In the genomic region with DNA sequence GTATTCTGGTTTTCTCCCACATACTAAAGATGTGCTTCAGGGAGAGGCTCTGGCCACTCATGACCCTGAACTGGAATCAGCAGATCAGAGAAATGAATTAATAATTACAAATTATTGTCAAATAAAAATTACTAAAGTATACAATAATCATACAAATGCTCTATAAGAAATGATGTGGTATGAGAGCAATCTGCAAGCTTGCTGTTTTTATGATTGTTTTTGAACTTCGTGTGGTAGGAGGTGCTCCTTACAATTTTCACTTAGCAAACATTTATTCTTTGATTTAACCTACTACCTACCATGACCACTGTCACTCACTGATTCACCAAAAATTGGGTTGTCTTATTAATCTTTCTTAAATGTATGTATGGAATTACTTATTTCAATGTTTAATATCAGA, we compare ENCODE assay signal across 19 cellular contexts. TPM values are rescaled to one million over a fixed set of nuclear protein-coding genes. Genes with fewer than 3 reads are reported as not detected.
A peak's percentile ranks its signal among the peaks of the same experiment; 100 is the strongest.
DNase-seq lines count a peak whose midpoint lies in the region; ATAC-seq, FAIRE-seq and TF ChIP-seq lines count a peak whose summit lies in the region.
"Had no signal": no experiment of that assay in that cellular context is flagged by ENCODE, and none has a peak within 500 bp of the region (broad histone marks: within the 10 kb centered on the region; RNA-seq: fewer than 3 reads in every experiment).

No MANE protein-coding gene starts in this region.

- H2BK12ac ChIP-seq in trophoblast cell (ENCODE audit: low read length) = no peak overlapping the region

- TF ChIP-seq EP300 in A549 (IDR thresholded peaks at IDR 0.05) = no peak

- H3K4ac ChIP-seq in IMR-90 (ENCODE audit: low read depth, low read length) (no peak overlapping the region), trophoblast cell (ENCODE audit: low read depth, low read length) (peak overlapping the region; percentile 94)

- H3K36me3 ChIP-seq in IMR-90 (ENCODE audit: control insufficient read depth, insufficient read depth, low read length) (no peaks in the 10 kb centered on the region), trophoblast cell (ENCODE audit: control insufficient read depth in 1 of 2, insufficient read depth in 2 of 2, low read length in 2 of 2) (no peaks in the 10 kb centered on the region)

- H3K27me3 ChIP-seq in IMR-90 (ENCODE audit: control insufficient read depth, insufficient read depth, low read length) = no peaks in the 10 kb centered on the region
- H3K27me3 ChIP-seq in trophoblast cell (ENCODE audit: insufficient read depth, low read length) = no peaks in the 10 kb centered on the region

- no peak for ATAC-seq in A549
- ATAC-seq in IMR-90 (ENCODE audit: low read depth) = no peak
- ATAC-seq in naive thymus-derived CD8-positive, alpha-beta T cell = no peak
- ATAC-seq: CD8-positive, alpha-beta T cell had no signal

- H3K23ac ChIP-seq in IMR-90 (ENCODE audit: low read depth, low read length) = no peak overlapping the region
- H3K23ac ChIP-seq in trophoblast cell (ENCODE audit: low read length) = no peak overlapping the region

- CTCF ChIA-PET in A549 (lab: Yijun Ruan, JAX) (no interaction called here), IMR-90 (lab: Yijun Ruan, JAX) (interaction anchor here (1.6 kb wide), 1 partner anchor 149 kb away, joined by 3 read pairs; no protein-coding TSS in a partner anchor)

- no peak overlapping the region for H2AK5ac ChIP-seq in IMR-90 (ENCODE audit: low read depth, low read length)
- no peak overlapping the region for H2AK5ac ChIP-seq in trophoblast cell (ENCODE audit: low read length)

- H3K18ac ChIP-seq in IMR-90 (ENCODE audit: low read depth, low read length) (no peak overlapping the region), trophoblast cell (ENCODE audit: low read length) (no peak overlapping the region)

- peaks cover 27% of the 10 kb centered on the region; the same call in 1 of the 2 replicates for H4K20me1 ChIP-seq in IMR-90 (ENCODE audit: insufficient read depth, low read length)

- H4K8ac ChIP-seq in IMR-90 (ENCODE audit: low read depth in 2 of 2, low read length in 2 of 2) (no peak overlapping the region), trophoblast cell (ENCODE audit: low read depth, low read length) (no peak overlapping the region)

- no peak for DNase-seq in A549 (ENCODE audit: low read depth in 1 of 2, low spot score in 1 of 2)
- no peak for DNase-seq in IMR-90
- DNase-seq in trophoblast cell = no peak
- DNase-seq in mucosa of gallbladder (ENCODE audit: low spot score) = no peak
- DNase-seq in HuH-7 (ENCODE audit: low spot score) = no peak
- DNase-seq in naive thymus-derived CD8-positive, alpha-beta T cell = no peak
- DNase-seq: 8988T; C1 segment of cervical spinal cord; Caco-2; CD8-positive, alpha-beta T cell; DMS153; DND-41; GM23248; H7; HCEC 1CT had no signal

- H4K91ac ChIP-seq in IMR-90 (ENCODE audit: insufficient read depth, low read depth, low read length) = no peak overlapping the region
- no peak overlapping the region for H4K91ac ChIP-seq in trophoblast cell (ENCODE audit: low read depth, low read length)

- no peaks in the 10 kb centered on the region for H3K36me3 Mint-ChIP-seq in naive thymus-derived CD8-positive, alpha-beta T cell
- H3K36me3 Mint-ChIP-seq: CD8-positive, alpha-beta T cell had no signal

- peaks cover 27 to 89% (median 70%) of the 10 kb centered on the region in 4 donors for H3K4me1 Mint-ChIP-seq in naive thymus-derived CD8-positive, alpha-beta T cell

- FAIRE-seq in A549 (lab: Jason Lieb, UNC) = no peak
- FAIRE-seq: G401.6, GM12878, GM19239, H1 had no signal

- peaks cover 12 to 52% of the 10 kb centered on the region in 2 experiments for H3K79me1 ChIP-seq in IMR-90 (ENCODE audit: low read depth in 1 of 2, low read length in 2 of 2)
- H3K79me1 ChIP-seq in trophoblast cell (ENCODE audit: low read length) = no peaks in the 10 kb centered on the region

- dilution Hi-C loops in IMR-90 (cut with HindIII; ENCODE audit: low sequenced_read_pairs, unreplicated experiment) = no loop called here

- in situ Hi-C loops in IMR-90 (cut with MboI; ENCODE audit: low sequenced_read_pairs) = no loop called here

- H2BK15ac ChIP-seq in IMR-90 (ENCODE audit: low read depth, low read length) = no peak overlapping the region

- H3K27ac ChIP-seq in A549 (no peak overlapping the region), IMR-90 (ENCODE audit: insufficient read depth, low read length) (no peak overlapping the region), trophoblast cell (ENCODE audit: low read depth, low read length) (no peak overlapping the region)
- H3K27ac ChIP-seq: GM23248 had no signal

- H3K14ac ChIP-seq in IMR-90 (replicated peaks; ENCODE audit: low read depth, low read length) = no peak overlapping the region
- H3K14ac ChIP-seq in trophoblast cell (ENCODE audit: low read length) = no peak overlapping the region

- H2BK20ac ChIP-seq in IMR-90 (ENCODE audit: low read depth, low read length) = no peak overlapping the region

- H3K79me2 ChIP-seq in trophoblast cell (ENCODE audit: control insufficient read depth, insufficient read depth, low read length, poor library complexity) = peaks cover 5% of the 10 kb centered on the region

- H3K4me3 ChIP-seq in A549 (no peak overlapping the region), IMR-90 (ENCODE audit: insufficient read depth, low read depth, low read length) (no peak overlapping the region), trophoblast cell (ENCODE audit: low read depth, low read length) (no peak overlapping the region)
- H3K4me3 ChIP-seq: GM12878, GM23248 had no signal

- no peak overlapping the region for H3K4me3 Mint-ChIP-seq in naive thymus-derived CD8-positive, alpha-beta T cell
- H3K4me3 Mint-ChIP-seq: CD8-positive, alpha-beta T cell had no signal

- H2AFZ ChIP-seq in IMR-90 (replicated peaks; ENCODE audit: low read length, poor library complexity) (no peak overlapping the region), trophoblast cell (ENCODE audit: insufficient read depth, low read length, poor library complexity) (no peak overlapping the region)
- H2AFZ ChIP-seq: GM23248 had no signal

- peaks cover 3% of the 10 kb centered on the region; the same call in 1 of the 2 replicates for H3K9me1 ChIP-seq in IMR-90 (ENCODE audit: insufficient read depth, low read length)

- no peak for TF ChIP-seq POLR2A in A549 (IDR thresholded peaks at IDR 0.05; ENCODE audit: low read length)
- TF ChIP-seq POLR2A in IMR-90 (IDR thresholded peaks at IDR 0.05; ENCODE audit: low read depth, low read length) = no peak

- H3K4me2 ChIP-seq in A549 (peak overlapping the region; percentile 3; the same call in 1 of the 3 replicates), IMR-90 (ENCODE audit: low read depth, low read length) (no peak overlapping the region), trophoblast cell (ENCODE audit: low read length) (no peak overlapping the region)

- TF ChIP-seq CTCF in A549 (IDR thresholded peaks at IDR 0.05) (no peak), IMR-90 (conservative IDR thresholded peaks at IDR 0.05; ENCODE audit: low read depth, low read length) (no peak)

- no peaks in the 10 kb centered on the region for H3K9me3 ChIP-seq in A549
- H3K9me3 ChIP-seq in IMR-90 (ENCODE audit: control insufficient read depth, insufficient read depth, low read length) = no peaks in the 10 kb centered on the region
- H3K9me3 ChIP-seq in trophoblast cell (ENCODE audit: insufficient read depth, low read depth, low read length) = no peaks in the 10 kb centered on the region
- H3K9me3 ChIP-seq: Caco-2 had no signal

- no TSS peak for BruUV-seq in IMR-90 (replicated peaks; lab: Mats Ljungman, UMichigan)

- H3K27me3 Mint-ChIP-seq in naive thymus-derived CD8-positive, alpha-beta T cell = no peaks in the 10 kb centered on the region

- POLR2A ChIA-PET in A549 (lab: Yijun Ruan, JAX) = no interaction called here
- POLR2A ChIA-PET in IMR-90 (lab: Charles Lee; ENCODE audit: unreplicated experiment) = no interaction called here
- POLR2A ChIA-PET in naive thymus-derived CD8-positive, alpha-beta T cell (lab: Charles Lee) = no interaction called here

- H4K12ac ChIP-seq in trophoblast cell (ENCODE audit: low read depth, low read length) = no peak overlapping the region

- peaks cover 77% of the 10 kb centered on the region for H3K4me1 ChIP-seq in A549
- peaks cover 6% of the 10 kb centered on the region; the same call in 1 of the 2 replicates for H3K4me1 ChIP-seq in IMR-90 (ENCODE audit: control insufficient read depth, insufficient read depth, low read length)
- H3K4me1 ChIP-seq in trophoblast cell (ENCODE audit: control insufficient read depth in 1 of 2, insufficient read depth in 2 of 2, low read length in 2 of 2) = peaks cover 6% of the 10 kb centered on the region in 2 experiments

- intact Hi-C loops in IMR-90 (cut with micrococcal nuclease) = loop anchor here (5.0 kb wide), 1 partner anchor 150 kb away; no protein-coding TSS in a partner anchor

- H4K5ac ChIP-seq in IMR-90 (ENCODE audit: low read depth, low read length) = no peak overlapping the region

- H3K9ac ChIP-seq in IMR-90 (ENCODE audit: low read depth, low read length) = no peak overlapping the region
- no peak overlapping the region for H3K9ac ChIP-seq in trophoblast cell (ENCODE audit: low read length)
- H3K9ac ChIP-seq: GM23248 had no signal

- H2AK9ac ChIP-seq in IMR-90 (replicated peaks; ENCODE audit: low read depth, low read length, poor library complexity) = no peak overlapping the region

- no peak overlapping the region for H2BK5ac ChIP-seq in IMR-90 (ENCODE audit: low read depth, low read length, poor library complexity, severe bottlenecking)
- no peak overlapping the region for H2BK5ac ChIP-seq in trophoblast cell (ENCODE audit: low read depth, low read length, poor library complexity)

- no peak overlapping the region for H3K56ac ChIP-seq in IMR-90 (ENCODE audit: extremely low read depth, insufficient read depth, low read length)

- H3K9me3 Mint-ChIP-seq in naive thymus-derived CD8-positive, alpha-beta T cell = no peaks in the 10 kb centered on the region
- H3K9me3 Mint-ChIP-seq: CD8-positive, alpha-beta T cell had no signal

- WGBS in A549 (ENCODE audit: missing lambda C conversion rate) = 31% methylated on average over 1 of the region's 1 CpG
- WGBS in IMR-90 (ENCODE audit: extremely low coverage in 2 of 2, insufficient read length in 1 of 2), 2 experiments = no CpG with 5 or more reads among the region's 1 CpG
- no CpG with 5 or more reads among the region's 1 CpG for WGBS in trophoblast cell (ENCODE audit: extremely low coverage, insufficient coverage, insufficient read length)

- TF ChIP-seq RAD21 in A549 (conservative IDR thresholded peaks at IDR 0.05 in 1 of 2, IDR thresholded peaks at IDR 0.05 in 1 of 2) (no peak), IMR-90 (IDR thresholded peaks at IDR 0.05; ENCODE audit: low read length) (no peak)

- no peak overlapping the region for H3K27ac Mint-ChIP-seq in naive thymus-derived CD8-positive, alpha-beta T cell
- H3K27ac Mint-ChIP-seq: CD8-positive, alpha-beta T cell had no signal

- no peak overlapping the region for H2BK120ac ChIP-seq in IMR-90 (ENCODE audit: low read depth, low read length)
- no peak overlapping the region for H2BK120ac ChIP-seq in trophoblast cell (ENCODE audit: insufficient read depth, low read length, poor library complexity)

RNA-seq across cellular contexts. Expression of gene ATP2B1, which starts 16.2 kb away (rescaled TPM):
- polyA plus RNA-seq in A549 (2011; rRNA removed) = 132 and 142 TPM in 2 replicates
- 10.9 and 11.0 TPM in 2 replicates for polyA plus RNA-seq in A549 (2012; cell fraction: cytosol; rRNA removed)
- polyA plus RNA-seq in A549 (2012; cell fraction: nucleus; rRNA removed) = 8.7 and 14.5 TPM in 2 replicates
- 52.7 to 56.2 TPM (median 56.0 TPM) in 3 replicates for polyA plus RNA-seq in A549 (2017; fragmentation: RNase III; extraction: RNeasy Plus Mini Kit Qiagen cat#74134 plus additional on column Dnase treatment)
- 66.7 and 74.1 TPM in 2 replicates for polyA minus RNA-seq in A549 (2011; rRNA and poly(A)+ RNA removed)
- total RNA-seq in IMR-90 (2012; rRNA removed) = 32.6 and 42.5 TPM in 2 replicates
- 9.6 and 9.9 TPM in 2 replicates for polyA plus RNA-seq in IMR-90 (2012; rRNA removed)
- polyA plus RNA-seq in IMR-90 (2012; cell fraction: cytosol; rRNA removed) = 1.2 and 4.2 TPM in 2 replicates
- polyA plus RNA-seq in IMR-90 (2012; cell fraction: nucleus; rRNA removed; ENCODE audit: low replicate concordance) = 0.72 and 18.7 TPM in 2 replicates
- polyA plus RNA-seq in trophoblast cell (2013) = 116 and 124 TPM in 2 replicates
- total RNA-seq in mucosa of gallbladder = 44.0 TPM
- total RNA-seq in naive thymus-derived CD8-positive, alpha-beta T cell = 10 to 100 TPM; 52.2 to 52.5 TPM
- 10 to 100 TPM; 16.3 to 30.9 (median 26.4) TPM for polyA plus RNA-seq in naive thymus-derived CD8-positive, alpha-beta T cell
